ENCODE assay signal across 1 cellular context in genomic region chr18:9688036-9688741, GRCh38.
A peak's percentile ranks its signal among the peaks of the same experiment; 100 is the strongest.
TF ChIP-seq lines count a peak whose summit lies in the region.

No MANE protein-coding gene starts in this region.

TF ChIP-seq in H1, 55 proteins besides CTCF, POLR2A, EP300 and RAD21:
- peak; percentile 68 for TF ChIP-seq MAX (IDR thresholded peaks at IDR 0.05)
- TF ChIP-seq, protein P1, sequence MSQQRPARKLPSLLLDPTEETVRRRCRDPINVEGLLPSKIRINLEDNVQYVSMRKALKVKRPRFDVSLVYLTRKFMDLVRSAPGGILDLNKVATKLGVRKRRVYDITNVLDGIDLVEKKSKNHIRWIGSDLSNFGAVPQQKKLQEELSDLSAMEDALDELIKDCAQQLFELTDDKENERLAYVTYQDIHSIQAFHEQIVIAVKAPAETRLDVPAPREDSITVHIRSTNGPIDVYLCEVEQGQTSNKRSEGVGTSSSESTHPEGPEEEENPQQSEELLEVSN (IDR thresholded peaks at IDR 0.05), result peak; percentile 77
- no peak for TF ChIP-seq RXRA (IDR thresholded peaks at IDR 0.05; ENCODE audit: insufficient read depth, low read depth, low read length)
TF ChIP-seq in H1: peak in this region for 2.
